18 cellular contexts compared by ENCODE assay signal in genomic region chr1:48006318-48006717, GRCh38. TPM values are rescaled to one million over a fixed set of nuclear protein-coding genes. Genes with fewer than 3 reads are reported as not detected.
DNase-seq lines count a peak whose midpoint lies in the region; ATAC-seq, FAIRE-seq and TF ChIP-seq lines count a peak whose summit lies in the region.
"Had no signal": no experiment of that assay in that cellular context is flagged by ENCODE, and none has a peak within 500 bp of the region (broad histone marks: within the 10 kb centered on the region; RNA-seq: fewer than 3 reads in every experiment).

No MANE protein-coding gene starts in this region.

- H3K4me1 ChIP-seq in GM23338 (ENCODE audit: insufficient read depth) = peaks cover 23% of the 10 kb centered on the region
- H3K4me1 ChIP-seq: BLaER1 treated with 17β-estradiol and CSF1 and Interleukin-3, amounts not matched to agents 10 nM and 100 nM had no signal

- intact Hi-C loops in activated T-helper 1 cell treated with anti-CD3 and anti-CD28 coated beads, Interleukin-12 subunit alpha, Interleukin-12 subunit beta, Interleukin-2, Interleukin-4 antibody, amounts not matched to agents 30 ng/mL and 10 ng/mL and 1 ng/mL, durations not matched to agents 14 hours and 24 hours and 36 hours (cut with micrococcal nuclease) = no loop called here

- no peaks in the 10 kb centered on the region for H3K9me3 Mint-ChIP-seq in GM23338
- H3K9me3 Mint-ChIP-seq in activated T-helper 1 cell treated with anti-CD3 and anti-CD28 coated beads, Interleukin-12 subunit alpha, Interleukin-12 subunit beta, Interleukin-2, Interleukin-4 antibody, amounts not matched to agents 30 ng/mL and 10 ng/mL and 1 ng/mL, durations not matched to agents 14 hours and 24 hours and 36 hours = no peaks in the 10 kb centered on the region
- H3K9me3 Mint-ChIP-seq: CD8-positive, alpha-beta T cell had no signal

- H3K79me2 ChIP-seq in GM23338 (replicated peaks; ENCODE audit: insufficient read depth) = no peaks in the 10 kb centered on the region

- H3K4me2 ChIP-seq in GM23338 = 0 out of 2 replicates have a peak overlapping the region, but pooled peaks have one; percentile 49
- H3K4me2 ChIP-seq: BLaER1 treated with 17β-estradiol and CSF1 and Interleukin-3, amounts not matched to agents 10 nM and 100 nM; KMS-11 had no signal

- H3K4me3 ChIP-seq in GM23338 (no peak overlapping the region), fibroblast of mammary gland (ENCODE audit: control insufficient read depth, low read depth, low read length) (no peak overlapping the region)
- H3K4me3 ChIP-seq: BLaER1 treated with 17β-estradiol and CSF1 and Interleukin-3, amounts not matched to agents 10 nM and 100 nM; GM12878; SJCRH30 had no signal

- DNase-seq in GM23338 (ENCODE audit: low spot score) (no peak), RCC 7860 (ENCODE audit: low spot score) (peak; percentile 49), fibroblast of mammary gland (ENCODE audit: low read depth) (peak; percentile 66), omental fat pad (ENCODE audit: low spot score) (no peak), NCI-H510A treated with DMSO at 0.1 percent for 48 hours (lab: John Stamatoyannopoulos, UW) (no peak)
- no peak for DNase-seq in activated T-helper 1 cell treated with anti-CD3 and anti-CD28 coated beads, Interleukin-12 subunit alpha, Interleukin-12 subunit beta, Interleukin-2, Interleukin-4 antibody, amounts not matched to agents 30 ng/mL and 10 ng/mL and 1 ng/mL, durations not matched to agents 14 hours and 24 hours and 36 hours (ENCODE audit: low spot score)
- DNase-seq: CD8-positive, alpha-beta T cell; EL; H7; NCI-H1105; NCI-H1694; NCI-H524; SJCRH30 had no signal

- peaks cover 21% of the 10 kb centered on the region for H3K4me1 Mint-ChIP-seq in GM23338
- no peaks in the 10 kb centered on the region for H3K4me1 Mint-ChIP-seq in activated T-helper 1 cell treated with anti-CD3 and anti-CD28 coated beads, Interleukin-12 subunit alpha, Interleukin-12 subunit beta, Interleukin-2, Interleukin-4 antibody, amounts not matched to agents 30 ng/mL and 10 ng/mL and 1 ng/mL, durations not matched to agents 14 hours and 24 hours and 36 hours (ENCODE audit: low read depth)

- no peak overlapping the region for H2AFZ ChIP-seq in GM23338

- no peaks in the 10 kb centered on the region for H3F3A ChIP-seq in GM23338 (replicated peaks; ENCODE audit: low read depth)

- H3K27ac ChIP-seq in GM23338 (ENCODE audit: low read depth) = no peak overlapping the region
- H3K27ac ChIP-seq: BLaER1 treated with 17β-estradiol and CSF1 and Interleukin-3, amounts not matched to agents 10 nM and 100 nM; KMS-11; SJCRH30 had no signal

- FAIRE-seq in RCC 7860 (lab: Jason Lieb, UNC) = peak; percentile 54
- FAIRE-seq: GM12878 had no signal

- no peak overlapping the region for H3K4me3 Mint-ChIP-seq in GM23338
- no peak overlapping the region for H3K4me3 Mint-ChIP-seq in activated T-helper 1 cell treated with anti-CD3 and anti-CD28 coated beads, Interleukin-12 subunit alpha, Interleukin-12 subunit beta, Interleukin-2, Interleukin-4 antibody, amounts not matched to agents 30 ng/mL and 10 ng/mL and 1 ng/mL, durations not matched to agents 14 hours and 24 hours and 36 hours
- H3K4me3 Mint-ChIP-seq: CD8-positive, alpha-beta T cell had no signal

- no peaks in the 10 kb centered on the region for H3K27me3 ChIP-seq in GM23338 (ENCODE audit: insufficient read depth)
- H3K27me3 ChIP-seq: BLaER1 treated with 17β-estradiol and CSF1 and Interleukin-3, amounts not matched to agents 10 nM and 100 nM; SJCRH30 had no signal

- no peak for ATAC-seq in GM23338
- peak; percentile 49 for ATAC-seq in omental fat pad (ENCODE audit: low FRiP score)
- ATAC-seq in GM19328 (IDR thresholded peaks at IDR 0.05; ENCODE audit: unreplicated experiment) = no peak
- ATAC-seq: CD8-positive, alpha-beta T cell; GM12878 had no signal

- no peak for TF ChIP-seq CTCF in GM23338 (conservative IDR thresholded peaks at IDR 0.05; ENCODE audit: low read depth in 2 of 2)
- no peak for TF ChIP-seq CTCF in fibroblast of mammary gland (conservative IDR thresholded peaks at IDR 0.05; ENCODE audit: control insufficient read depth, insufficient read depth, low read depth, low read length)
- no peak for TF ChIP-seq CTCF in omental fat pad (IDR thresholded peaks at IDR 0.05)

- H3K27ac Mint-ChIP-seq in GM23338 = no peak overlapping the region
- H3K27ac Mint-ChIP-seq in activated T-helper 1 cell treated with anti-CD3 and anti-CD28 coated beads, Interleukin-12 subunit alpha, Interleukin-12 subunit beta, Interleukin-2, Interleukin-4 antibody, amounts not matched to agents 30 ng/mL and 10 ng/mL and 1 ng/mL, durations not matched to agents 14 hours and 24 hours and 36 hours = no peak overlapping the region
- H3K27ac Mint-ChIP-seq: CD8-positive, alpha-beta T cell had no signal

- H3K27me3 Mint-ChIP-seq in GM23338 (ENCODE audit: insufficient read depth, low read depth, poor library complexity) = peaks cover 8% of the 10 kb centered on the region
- peaks cover 7% of the 10 kb centered on the region for H3K27me3 Mint-ChIP-seq in activated T-helper 1 cell treated with anti-CD3 and anti-CD28 coated beads, Interleukin-12 subunit alpha, Interleukin-12 subunit beta, Interleukin-2, Interleukin-4 antibody, amounts not matched to agents 30 ng/mL and 10 ng/mL and 1 ng/mL, durations not matched to agents 14 hours and 24 hours and 36 hours (ENCODE audit: insufficient read depth)

- H3K36me3 Mint-ChIP-seq in GM23338 (ENCODE audit: low read depth) = no peaks in the 10 kb centered on the region
- H3K36me3 Mint-ChIP-seq in activated T-helper 1 cell treated with anti-CD3 and anti-CD28 coated beads, Interleukin-12 subunit alpha, Interleukin-12 subunit beta, Interleukin-2, Interleukin-4 antibody, amounts not matched to agents 30 ng/mL and 10 ng/mL and 1 ng/mL, durations not matched to agents 14 hours and 24 hours and 36 hours (ENCODE audit: low read depth) = no peaks in the 10 kb centered on the region
- H3K36me3 Mint-ChIP-seq: CD8-positive, alpha-beta T cell had no signal

- H3K9me2 ChIP-seq in GM23338 (ENCODE audit: insufficient read depth) = peaks cover 18% of the 10 kb centered on the region

- no peaks in the 10 kb centered on the region; the same call in 1 of the 2 replicates for H3K36me3 ChIP-seq in GM23338 (ENCODE audit: insufficient read depth)
- H3K36me3 ChIP-seq: BLaER1 treated with 17β-estradiol and CSF1 and Interleukin-3, amounts not matched to agents 10 nM and 100 nM; SJCRH30 had no signal

- no peaks in the 10 kb centered on the region for H4K20me1 ChIP-seq in GM23338 (replicated peaks; ENCODE audit: insufficient read depth)
- H4K20me1 ChIP-seq: BLaER1 treated with 17β-estradiol and CSF1 and Interleukin-3, amounts not matched to agents 10 nM and 100 nM had no signal

TF ChIP-seq in GM23338, 12 proteins besides CTCF, POLR2A, EP300 and RAD21 (continues in another document):
- TF ChIP-seq JUNB (IDR thresholded peaks at IDR 0.05; ENCODE audit: unreplicated experiment) = no peak

RNA-seq across cellular contexts. Expression of gene TRABD2B, which starts 9.1 kb away (rescaled TPM):
- 0.89 and 1.6 TPM in 2 replicates for total RNA-seq in GM23338 (2014; rRNA removed; shearing (Covaris generic))
- 2.0 and 2.2 TPM in 2 replicates for polyA plus RNA-seq in GM23338 (2016; fragmentation: Nextera tagmentation; extraction: Ambion mirVana)
- 1 to 10 TPM in 2 of 4 donors, under 1 TPM in 2; 0.82 to 3.0 (median 1.8) TPM for total RNA-seq in omental fat pad
- not detected in 2 replicates for total RNA-seq in activated T-helper 1 cell treated with anti-CD3 and anti-CD28 coated beads, Interleukin-12 subunit alpha, Interleukin-12 subunit beta, Interleukin-2, Interleukin-4 antibody, amounts not matched to agents 30 ng/mL and 10 ng/mL and 1 ng/mL, durations not matched to agents 14 hours and 24 hours and 36 hours
- total RNA-seq: CD8-positive, alpha-beta T cell; GM12878; M059J had no signal
- polyA plus RNA-seq: GM12878 had no signal

Comparison
In these comparisons a context has a peak if more than half of its experiments do, and no peak if none do; other contexts are left out.
1. DNase-seq: peak in RCC 7860 (single experiment) and fibroblast of mammary gland (single experiment); none in GM23338 (single experiment), omental fat pad (single experiment), activated T-helper 1 cell treated with anti-CD3 and anti-CD28 coated beads, Interleukin-12 subunit alpha, Interleukin-12 subunit beta, Interleukin-2, Interleukin-4 antibody, amounts not matched to agents 30 ng/mL and 10 ng/mL and 1 ng/mL, durations not matched to agents 14 hours and 24 hours and 36 hours (single experiment) and NCI-H510A treated with DMSO at 0.1 percent for 48 hours (single experiment).